ENCODE assay signal across 10 cellular contexts in the genomic region with DNA sequence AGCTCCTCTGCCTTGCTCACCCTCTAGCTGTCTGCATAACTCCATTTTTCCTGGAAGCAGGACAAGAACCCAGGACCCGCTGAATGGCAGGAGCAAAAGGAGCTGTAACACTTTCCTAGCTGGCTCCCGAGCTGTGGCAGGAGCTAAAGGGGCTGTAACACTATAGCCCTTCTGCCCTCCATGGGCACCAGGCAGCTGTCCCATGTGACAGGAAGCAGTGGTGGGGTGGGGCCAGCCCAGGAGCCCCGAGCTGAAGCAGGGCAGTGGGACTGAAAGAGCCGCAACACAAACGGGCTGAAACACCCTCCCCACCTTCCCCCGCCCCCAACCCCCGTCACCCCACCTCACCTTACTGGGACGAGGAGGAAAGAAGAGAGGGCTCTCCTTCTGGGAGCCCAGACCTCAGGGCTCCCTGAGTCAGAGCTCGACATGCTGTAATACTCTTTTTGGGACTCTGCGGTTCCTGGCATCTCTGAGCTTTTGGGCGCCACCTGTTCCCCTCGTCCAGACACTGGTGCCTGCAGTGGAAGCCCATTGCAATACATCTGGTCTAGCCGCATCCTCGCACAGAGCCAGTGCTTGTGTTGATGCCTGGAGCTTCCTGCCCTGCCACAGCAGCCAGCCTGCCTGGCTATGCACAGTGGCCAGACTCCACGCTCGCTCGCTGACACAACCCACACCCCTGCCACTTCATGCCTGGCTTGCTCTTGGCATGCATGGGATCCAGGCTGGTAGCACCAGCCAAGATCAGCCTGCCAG. TPM values are rescaled to one million over a fixed set of nuclear protein-coding genes. Genes with fewer than 3 reads are reported as not detected.
DNase-seq lines count a peak whose midpoint lies in the region; ATAC-seq, FAIRE-seq and TF ChIP-seq lines count a peak whose summit lies in the region.
"Had no signal": no experiment of that assay in that cellular context is flagged by ENCODE, and none has a peak within 500 bp of the region (broad histone marks: within the 10 kb centered on the region; RNA-seq: fewer than 3 reads in every experiment).

No MANE protein-coding gene starts in this region.

- H3K27me3 Mint-ChIP-seq in activated T-cell treated with anti-CD3 and anti-CD28 coated beads, Interleukin-2, amount 50 U/mL, for 4 hours (ENCODE audit: low read depth) = no peaks in the 10 kb centered on the region

- H3K27ac ChIP-seq in osteoblast (ENCODE audit: low read depth, low read length) = no peak overlapping the region
- H3K27ac ChIP-seq: dorsolateral prefrontal cortex had no signal

- H4K20me1 ChIP-seq in osteoblast (ENCODE audit: insufficient read depth, low read length) = no peaks in the 10 kb centered on the region

- no peak overlapping the region for H3K4me2 ChIP-seq in osteoblast (ENCODE audit: insufficient read depth, low read length)

- no peak for FAIRE-seq in D721Med (lab: Jason Lieb, UNC)

- ATAC-seq in GM18868 (IDR thresholded peaks at IDR 0.05; ENCODE audit: unreplicated experiment) = peak; percentile 94
- ATAC-seq in HG03175 (IDR thresholded peaks at IDR 0.05; ENCODE audit: unreplicated experiment) = peak; percentile 50
- ATAC-seq in activated T-cell treated with anti-CD3 and anti-CD28 coated beads, Interleukin-2, amount 50 U/mL, for 4 hours = peak; percentile 71 to 95

- DNase-seq in activated T-cell treated with anti-CD3 and anti-CD28 coated beads, Interleukin-2, amount 50 U/mL, for 4 hours = no peak
- DNase-seq in osteoblast (ENCODE audit: insufficient read length, low spot score, missing footprints) (no peak), HT-29 (ENCODE audit: low spot score) (no peak), D721Med (ENCODE audit: insufficient read length, low spot score) (no peak), NK-92 (lab: John Stamatoyannopoulos, UW; ENCODE audit: unreplicated experiment) (no peak), NCI-H226 (no peak)

- peak overlapping the region; percentile 83 for H2AFZ ChIP-seq in osteoblast (ENCODE audit: low read length)

- H3K36me3 Mint-ChIP-seq in activated T-cell treated with anti-CD3 and anti-CD28 coated beads, Interleukin-2, amount 50 U/mL, for 4 hours (ENCODE audit: insufficient read depth) = no peaks in the 10 kb centered on the region

- no peaks in the 10 kb centered on the region for H3K36me3 ChIP-seq in osteoblast (ENCODE audit: insufficient read depth, low read length)

- H3K9me3 Mint-ChIP-seq in activated T-cell treated with anti-CD3 and anti-CD28 coated beads, Interleukin-2, amount 50 U/mL, for 4 hours = no peaks in the 10 kb centered on the region

- peak overlapping the region; percentile 45 for H3K4me3 Mint-ChIP-seq in activated T-cell treated with anti-CD3 and anti-CD28 coated beads, Interleukin-2, amount 50 U/mL, for 4 hours

- no peak overlapping the region for H3K4me3 ChIP-seq in osteoblast (ENCODE audit: insufficient read depth, low read length)
- H3K4me3 ChIP-seq: lung had no signal

- no peaks in the 10 kb centered on the region for H3K9me3 ChIP-seq in osteoblast (ENCODE audit: low read depth, low read length)

- H3K4me1 ChIP-seq in osteoblast (ENCODE audit: insufficient read depth, low read length) = no peaks in the 10 kb centered on the region

- H3K4me1 Mint-ChIP-seq in activated T-cell treated with anti-CD3 and anti-CD28 coated beads, Interleukin-2, amount 50 U/mL, for 4 hours (ENCODE audit: low read depth) = peaks cover 10% of the 10 kb centered on the region

- H3K79me2 ChIP-seq in osteoblast (ENCODE audit: insufficient read depth, low read length) = no peaks in the 10 kb centered on the region

- no peak for TF ChIP-seq CTCF in osteoblast (IDR thresholded peaks at IDR 0.05; ENCODE audit: extremely low read depth, low read depth, low read length)
- no peak for TF ChIP-seq CTCF in D721Med (IDR thresholded peaks at IDR 0.05; ENCODE audit: insufficient read depth, missing control alignments)

- no peaks in the 10 kb centered on the region for H3K27me3 ChIP-seq in osteoblast (ENCODE audit: insufficient read depth, low read length)
- H3K27me3 ChIP-seq: dorsolateral prefrontal cortex had no signal

RNA-seq across cellular contexts. Expression of a gene that starts 39.4 kb away (rescaled TPM):
- total RNA-seq in activated T-cell treated with anti-CD3 and anti-CD28 coated beads, Interleukin-2, amount 50 U/mL, for 4 hours = 10 to 100 TPM; 31.5 to 38.4 (median 35.9) TPM
- 21.0 and 21.2 TPM in 2 replicates for total RNA-seq in osteoblast
- 4.1 and 11.0 TPM in 2 replicates for total RNA-seq in HT-29 (2014; rRNA removed; shearing (Covaris generic))
